1 cellular context compared by ENCODE assay signal in genomic region chr3:32557640-32558352, GRCh38.
TF ChIP-seq lines count a peak whose summit lies in the region.

No MANE protein-coding gene starts in this region.

TF ChIP-seq in HepG2, 621 proteins besides CTCF, POLR2A, EP300 and RAD21 (continued from another document and continues in another):
- TF ChIP-seq DNMT1 (CRISPR knock-in tag; IDR thresholded peaks at IDR 0.05) (no peak), NFE2 (CRISPR knock-in tag; IDR thresholded peaks at IDR 0.05) (no peak), FOXP1 (IDR thresholded peaks at IDR 0.05) (no peak), FOXP1 (CRISPR knock-in tag; IDR thresholded peaks at IDR 0.05) (peak; percentile 40; the same call in 1 of the 2 replicates), RFX3 (CRISPR knock-in tag; IDR thresholded peaks at IDR 0.05) (no peak), SALL1 (CRISPR knock-in tag; IDR thresholded peaks at IDR 0.05) (no peak), YY1 (IDR thresholded peaks at IDR 0.05; ENCODE audit: insufficient read depth, insufficient replicate concordance, low read depth, low read length) (no peak), ZNF354B (CRISPR knock-in tag; IDR thresholded peaks at IDR 0.05) (no peak), ZBTB7B (CRISPR knock-in tag; IDR thresholded peaks at IDR 0.05) (no peak), MAF1 (CRISPR knock-in tag; IDR thresholded peaks at IDR 0.05; ENCODE audit: borderline replicate concordance) (no peak), TGIF2 (CRISPR knock-in tag; IDR thresholded peaks at IDR 0.05) (no peak), ZNF274 (CRISPR knock-in tag; IDR thresholded peaks at IDR 0.05) (no peak), ZSCAN29 (CRISPR knock-in tag; conservative IDR thresholded peaks at IDR 0.05) (no peak), ISL2 (CRISPR knock-in tag; IDR thresholded peaks at IDR 0.05) (peak; percentile 51; the same call in 1 of the 2 replicates), TAF1 (CRISPR knock-in tag; IDR thresholded peaks at IDR 0.05) (no peak), ZNF296 (CRISPR knock-in tag; conservative IDR thresholded peaks at IDR 0.05) (no peak), FOXK1 (CRISPR knock-in tag; IDR thresholded peaks at IDR 0.05; ENCODE audit: borderline replicate concordance, low read depth) (peak; percentile 73; the same call in 1 of the 2 replicates), PTBP1 (IDR thresholded peaks at IDR 0.05; ENCODE audit: low read depth, low read length, poor library complexity, severe bottlenecking) (no peak), TBL1XR1 (IDR thresholded peaks at IDR 0.05; ENCODE audit: borderline replicate concordance, low read length, partially characterized antibody) (no peak), NFKBIZ (CRISPR knock-in tag; IDR thresholded peaks at IDR 0.05) (no peak), ZNF343 (CRISPR knock-in tag; IDR thresholded peaks at IDR 0.05) (no peak), TAF15 (IDR thresholded peaks at IDR 0.05; ENCODE audit: low read depth, low read length, poor library complexity, severe bottlenecking) (no peak), MIXL1 (CRISPR knock-in tag; IDR thresholded peaks at IDR 0.05) (peak; percentile 82), CBFB (CRISPR knock-in tag; IDR thresholded peaks at IDR 0.05) (no peak), YEATS4 (CRISPR knock-in tag; IDR thresholded peaks at IDR 0.05; ENCODE audit: borderline replicate concordance) (no peak), TCF7 (IDR thresholded peaks at IDR 0.05; ENCODE audit: low read depth) (peak; percentile 39; the same call in 1 of the 2 replicates), HMG20A (CRISPR knock-in tag; IDR thresholded peaks at IDR 0.05; ENCODE audit: borderline replicate concordance) (peak; percentile 53; the same call in 1 of the 2 replicates), JDP2 (CRISPR knock-in tag; IDR thresholded peaks at IDR 0.05; ENCODE audit: borderline replicate concordance) (no peak), ZBTB21 (CRISPR knock-in tag; IDR thresholded peaks at IDR 0.05) (no peak), ZNF256 (CRISPR knock-in tag; conservative IDR thresholded peaks at IDR 0.05) (no peak), SMAD9 (CRISPR knock-in tag; IDR thresholded peaks at IDR 0.05) (no peak), GATAD2A (CRISPR knock-in tag; IDR thresholded peaks at IDR 0.05) (peak; percentile 95), ZFY (CRISPR knock-in tag; IDR thresholded peaks at IDR 0.05) (no peak), CEBPB (IDR thresholded peaks at IDR 0.05; ENCODE audit: borderline replicate concordance, low read depth, low read length) (peak; percentile 93), ZNF558 (CRISPR knock-in tag; IDR thresholded peaks at IDR 0.05; ENCODE audit: borderline replicate concordance) (no peak), HOMEZ (CRISPR knock-in tag; IDR thresholded peaks at IDR 0.05; ENCODE audit: low read depth) (peak; percentile 58; the same call in 1 of the 2 replicates), CHD4 (IDR thresholded peaks at IDR 0.05; ENCODE audit: borderline replicate concordance, low read length) (no peak), ZFP1 (CRISPR knock-in tag; IDR thresholded peaks at IDR 0.05) (0 out of 2 replicates have a peak, but pooled peaks have one; percentile 38), ESRRA (CRISPR knock-in tag; IDR thresholded peaks at IDR 0.05; ENCODE audit: low read depth) (no peak), ZNF235 (CRISPR knock-in tag; IDR thresholded peaks at IDR 0.05; ENCODE audit: borderline replicate concordance) (no peak), ZNF703 (CRISPR knock-in tag; IDR thresholded peaks at IDR 0.05; ENCODE audit: borderline replicate concordance) (no peak), ZSCAN30 (CRISPR knock-in tag; IDR thresholded peaks at IDR 0.05) (no peak), ZMYM4 (CRISPR knock-in tag; IDR thresholded peaks at IDR 0.05) (peak; percentile 52; the same call in 1 of the 2 replicates), BRF2 (CRISPR knock-in tag; IDR thresholded peaks at IDR 0.05) (no peak), PHF20 (CRISPR knock-in tag; IDR thresholded peaks at IDR 0.05) (no peak), ZBTB38 (CRISPR knock-in tag; IDR thresholded peaks at IDR 0.05) (no peak), ZNF672 (CRISPR knock-in tag; IDR thresholded peaks at IDR 0.05) (no peak), ARID5B (CRISPR knock-in tag; IDR thresholded peaks at IDR 0.05) (peak; percentile 79), SRSF9 (IDR thresholded peaks at IDR 0.05; ENCODE audit: borderline replicate concordance, insufficient read depth, low read depth, low read length, poor library complexity, severe bottlenecking) (no peak), ZBTB2 (CRISPR knock-in tag; IDR thresholded peaks at IDR 0.05; ENCODE audit: low read depth) (no peak), SNAI1 (CRISPR knock-in tag; IDR thresholded peaks at IDR 0.05; ENCODE audit: borderline replicate concordance) (no peak), HBP1 (CRISPR knock-in tag; IDR thresholded peaks at IDR 0.05; ENCODE audit: low read depth) (no peak), SAP130 (CRISPR knock-in tag; IDR thresholded peaks at IDR 0.05; ENCODE audit: low read depth) (peak; percentile 60), KLF16 (CRISPR knock-in tag; IDR thresholded peaks at IDR 0.05) (peak in 1 of 2 experiments; percentile 49; a peak in 1 of 4 replicates), NCOA2 (CRISPR knock-in tag; IDR thresholded peaks at IDR 0.05) (peak; percentile 44; the same call in 1 of the 2 replicates)
- TF ChIP-seq, protein P1, sequence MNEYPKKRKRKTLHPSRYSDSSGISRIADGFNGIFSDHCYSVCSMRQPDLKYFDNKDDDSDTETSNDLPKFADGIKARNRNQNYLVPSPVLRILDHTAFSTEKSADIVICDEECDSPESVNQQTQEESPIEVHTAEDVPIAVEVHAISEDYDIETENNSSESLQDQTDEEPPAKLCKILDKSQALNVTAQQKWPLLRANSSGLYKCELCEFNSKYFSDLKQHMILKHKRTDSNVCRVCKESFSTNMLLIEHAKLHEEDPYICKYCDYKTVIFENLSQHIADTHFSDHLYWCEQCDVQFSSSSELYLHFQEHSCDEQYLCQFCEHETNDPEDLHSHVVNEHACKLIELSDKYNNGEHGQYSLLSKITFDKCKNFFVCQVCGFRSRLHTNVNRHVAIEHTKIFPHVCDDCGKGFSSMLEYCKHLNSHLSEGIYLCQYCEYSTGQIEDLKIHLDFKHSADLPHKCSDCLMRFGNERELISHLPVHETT (CRISPR knock-in tag; conservative IDR thresholded peaks at IDR 0.05) = no peak
- TF ChIP-seq, protein P2, sequence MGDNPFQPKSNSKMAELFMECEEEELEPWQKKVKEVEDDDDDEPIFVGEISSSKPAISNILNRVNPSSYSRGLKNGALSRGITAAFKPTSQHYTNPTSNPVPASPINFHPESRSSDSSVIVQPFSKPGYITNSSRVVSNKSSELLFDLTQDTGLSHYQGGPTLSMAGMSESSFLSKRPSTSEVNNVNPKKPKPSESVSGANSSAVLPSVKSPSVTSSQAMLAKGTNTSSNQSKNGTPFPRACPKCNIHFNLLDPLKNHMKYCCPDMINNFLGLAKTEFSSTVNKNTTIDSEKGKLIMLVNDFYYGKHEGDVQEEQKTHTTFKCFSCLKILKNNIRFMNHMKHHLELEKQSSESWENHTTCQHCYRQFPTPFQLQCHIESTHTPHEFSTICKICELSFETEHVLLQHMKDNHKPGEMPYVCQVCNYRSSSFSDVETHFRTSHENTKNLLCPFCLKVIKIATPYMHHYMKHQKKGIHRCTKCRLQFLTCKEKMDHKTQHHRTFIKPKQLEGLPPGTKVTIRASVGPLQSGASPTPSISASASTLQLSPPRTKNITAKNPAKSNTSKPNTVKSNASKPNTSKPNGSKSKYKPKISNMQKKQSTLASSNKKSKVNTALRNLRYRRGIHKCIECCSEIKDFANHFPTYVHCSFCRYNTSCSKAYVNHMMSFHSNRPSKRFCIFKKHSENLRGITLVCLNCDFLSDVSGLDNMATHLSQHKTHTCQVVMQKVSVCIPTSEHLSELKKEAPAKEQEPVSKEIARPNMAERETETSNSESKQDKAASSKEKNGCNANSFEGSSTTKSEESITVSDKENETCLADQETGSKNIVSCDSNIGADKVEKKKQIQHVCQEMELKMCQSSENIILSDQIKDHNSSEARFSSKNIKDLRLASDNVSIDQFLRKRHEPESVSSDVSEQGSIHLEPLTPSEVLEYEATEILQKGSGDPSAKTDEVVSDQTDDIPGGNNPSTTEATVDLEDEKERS (CRISPR knock-in tag; IDR thresholded peaks at IDR 0.05) = no peak
- TF ChIP-seq, protein P3, sequence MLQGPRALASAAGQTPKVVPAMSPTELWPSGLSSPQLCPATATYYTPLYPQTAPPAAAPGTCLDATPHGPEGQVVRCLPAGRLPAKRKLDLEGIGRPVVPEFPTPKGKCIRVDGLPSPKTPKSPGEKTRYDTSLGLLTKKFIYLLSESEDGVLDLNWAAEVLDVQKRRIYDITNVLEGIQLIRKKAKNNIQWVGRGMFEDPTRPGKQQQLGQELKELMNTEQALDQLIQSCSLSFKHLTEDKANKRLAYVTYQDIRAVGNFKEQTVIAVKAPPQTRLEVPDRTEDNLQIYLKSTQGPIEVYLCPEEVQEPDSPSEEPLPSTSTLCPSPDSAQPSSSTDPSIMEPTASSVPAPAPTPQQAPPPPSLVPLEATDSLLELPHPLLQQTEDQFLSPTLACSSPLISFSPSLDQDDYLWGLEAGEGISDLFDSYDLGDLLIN (CRISPR knock-in tag; IDR thresholded peaks at IDR 0.05; ENCODE audit: borderline replicate concordance) = no peak
- TF ChIP-seq, protein P4, sequence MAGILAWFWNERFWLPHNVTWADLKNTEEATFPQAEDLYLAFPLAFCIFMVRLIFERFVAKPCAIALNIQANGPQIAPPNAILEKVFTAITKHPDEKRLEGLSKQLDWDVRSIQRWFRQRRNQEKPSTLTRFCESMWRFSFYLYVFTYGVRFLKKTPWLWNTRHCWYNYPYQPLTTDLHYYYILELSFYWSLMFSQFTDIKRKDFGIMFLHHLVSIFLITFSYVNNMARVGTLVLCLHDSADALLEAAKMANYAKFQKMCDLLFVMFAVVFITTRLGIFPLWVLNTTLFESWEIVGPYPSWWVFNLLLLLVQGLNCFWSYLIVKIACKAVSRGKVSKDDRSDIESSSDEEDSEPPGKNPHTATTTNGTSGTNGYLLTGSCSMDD (CRISPR knock-in tag; IDR thresholded peaks at IDR 0.05) = no peak
